ENCODE assay signal across 26 cellular contexts in genomic region chr2:163133602-163134001, GRCh38.
"Had no signal": no experiment of that assay in that cellular context is flagged by ENCODE, and none has a peak within 500 bp of the region (broad histone marks: within the 10 kb centered on the region; RNA-seq: fewer than 3 reads in every experiment).

No MANE protein-coding gene starts in this region.

- DNase-seq: activated B cell treated with CpG ODN at 0.5 μM for 24 hours; activated CD8-positive, alpha-beta T cell treated with anti-CD3 and anti-CD28 coated beads, Interleukin-2, amount 10 ng/mL, durations not matched to agents 7 days and 5 days; activated gamma-delta T cell; activated naive CD4-positive, alpha-beta T cell treated with anti-CD3 and anti-CD28 coated beads, Interleukin-2, amount 10 ng/mL, durations not matched to agents 7 days and 5 days; activated naive CD8-positive, alpha-beta T cell treated with anti-CD3 and anti-CD28 coated beads, Interleukin-2, amount 10 ng/mL, durations not matched to agents 7 days and 5 days; amygdala; body of pancreas; caudate nucleus; heart left ventricle; left lung; lower lobe of right lung; mucosa of descending colon; psoas muscle; sigmoid colon; stimulated activated CD4-positive, alpha-beta T cell treated with anti-CD3 and anti-CD28 coated beads, Interleukin-1b, Interleukin-23, amount 100 ng/mL, for 48 hours; stimulated activated CD4-positive, alpha-beta T cell treated with anti-CD3 and anti-CD28 coated beads, Interleukin-4, amount 100 ng/mL, for 4 hours; stimulated activated CD8-positive, alpha-beta memory T cell treated with anti-CD3 and anti-CD28 coated beads, Interleukin-4, amount 100 ng/mL, for 48 hours; stomach; T-helper 1 cell; tibial artery had no signal

- H3K27ac ChIP-seq: body of pancreas, heart left ventricle, left lung, lower lobe of right lung, neutrophil, parathyroid adenoma, psoas muscle, sigmoid colon, stomach, tibial artery had no signal

- H3K4me1 ChIP-seq: body of pancreas, left lung, lower lobe of right lung, parathyroid adenoma, psoas muscle, sigmoid colon, stomach, tibial artery had no signal

- H3K9me3 Mint-ChIP-seq: activated B cell treated with CpG ODN at 0.5 μM for 24 hours; activated naive CD4-positive, alpha-beta T cell treated with anti-CD3 and anti-CD28 coated beads, Interleukin-2, amount 10 ng/mL, durations not matched to agents 7 days and 5 days; activated naive CD8-positive, alpha-beta T cell treated with anti-CD3 and anti-CD28 coated beads, Interleukin-2, amount 10 ng/mL, durations not matched to agents 7 days and 5 days; T-helper 2 cell treated with Interferon-gamma antibody and Interleukin-4, amounts not matched to agents 5 μg/mL and 100 μg/mL, for 36 hours had no signal

- H3K36me3 ChIP-seq: heart left ventricle, left lung, lower lobe of right lung, neutrophil, sigmoid colon, stomach, tibial artery had no signal

- H3K27me3 ChIP-seq: body of pancreas, heart left ventricle, left lung, neutrophil, sigmoid colon, stomach, tibial artery had no signal

- H3K9ac ChIP-seq: parathyroid adenoma had no signal

- H3K9me3 ChIP-seq: body of pancreas, left lung, lower lobe of right lung, mucosa of descending colon, neutrophil, psoas muscle, tibial artery had no signal

- H3K27ac Mint-ChIP-seq: activated B cell treated with CpG ODN at 0.5 μM for 24 hours; activated CD8-positive, alpha-beta T cell treated with anti-CD3 and anti-CD28 coated beads, Interleukin-2, amount 10 ng/mL, durations not matched to agents 7 days and 5 days; activated naive CD4-positive, alpha-beta T cell treated with anti-CD3 and anti-CD28 coated beads, Interleukin-2, amount 10 ng/mL, durations not matched to agents 7 days and 5 days; activated naive CD8-positive, alpha-beta T cell treated with anti-CD3 and anti-CD28 coated beads, Interleukin-2, amount 10 ng/mL, durations not matched to agents 7 days and 5 days; nephron; stimulated activated memory B cell treated with anti-CD40 and anti-IgM and Interleukin-4, amounts not matched to agents 10 μg/mL and 1 μg/mL and 100 μg/mL, for 72 hours; T-helper 2 cell treated with Interferon-gamma antibody and Interleukin-4, amounts not matched to agents 5 μg/mL and 100 μg/mL, for 36 hours had no signal

- H3K4me2 ChIP-seq: smooth muscle cell had no signal

- H3K27me3 Mint-ChIP-seq: activated B cell treated with CpG ODN at 0.5 μM for 24 hours; activated naive CD4-positive, alpha-beta T cell treated with anti-CD3 and anti-CD28 coated beads, Interleukin-2, amount 10 ng/mL, durations not matched to agents 7 days and 5 days; activated naive CD8-positive, alpha-beta T cell treated with anti-CD3 and anti-CD28 coated beads, Interleukin-2, amount 10 ng/mL, durations not matched to agents 7 days and 5 days; stimulated activated memory B cell treated with anti-CD40 and anti-IgM and Interleukin-4, amounts not matched to agents 10 μg/mL and 1 μg/mL and 100 μg/mL, for 72 hours had no signal

- H3K36me3 Mint-ChIP-seq: activated naive CD4-positive, alpha-beta T cell treated with anti-CD3 and anti-CD28 coated beads, Interleukin-2, amount 10 ng/mL, durations not matched to agents 7 days and 5 days; activated naive CD8-positive, alpha-beta T cell treated with anti-CD3 and anti-CD28 coated beads, Interleukin-2, amount 10 ng/mL, durations not matched to agents 7 days and 5 days; stimulated activated memory B cell treated with anti-CD40 and anti-IgM and Interleukin-4, amounts not matched to agents 10 μg/mL and 1 μg/mL and 100 μg/mL, for 72 hours had no signal

- H3K4me1 Mint-ChIP-seq: activated B cell treated with CpG ODN at 0.5 μM for 24 hours; activated naive CD4-positive, alpha-beta T cell treated with anti-CD3 and anti-CD28 coated beads, Interleukin-2, amount 10 ng/mL, durations not matched to agents 7 days and 5 days; activated naive CD8-positive, alpha-beta T cell treated with anti-CD3 and anti-CD28 coated beads, Interleukin-2, amount 10 ng/mL, durations not matched to agents 7 days and 5 days; nephron; stimulated activated memory B cell treated with anti-CD40 and anti-IgM and Interleukin-4, amounts not matched to agents 10 μg/mL and 1 μg/mL and 100 μg/mL, for 72 hours had no signal

- H3K79me2 ChIP-seq: parathyroid adenoma had no signal

- ATAC-seq: activated CD8-positive, alpha-beta T cell treated with anti-CD3 and anti-CD28 coated beads, Interleukin-2, amount 10 ng/mL, durations not matched to agents 7 days and 5 days; body of pancreas; lower lobe of right lung; mucosa of descending colon; psoas muscle; stimulated activated memory B cell treated with anti-CD40 and anti-IgM and Interleukin-4, amounts not matched to agents 10 μg/mL and 1 μg/mL and 100 μg/mL, for 72 hours had no signal

- H3K4me3 Mint-ChIP-seq: activated B cell treated with CpG ODN at 0.5 μM for 24 hours; activated CD8-positive, alpha-beta T cell treated with anti-CD3 and anti-CD28 coated beads, Interleukin-2, amount 10 ng/mL, durations not matched to agents 7 days and 5 days; activated naive CD4-positive, alpha-beta T cell treated with anti-CD3 and anti-CD28 coated beads, Interleukin-2, amount 10 ng/mL, durations not matched to agents 7 days and 5 days; activated naive CD8-positive, alpha-beta T cell treated with anti-CD3 and anti-CD28 coated beads, Interleukin-2, amount 10 ng/mL, durations not matched to agents 7 days and 5 days; nephron; stimulated activated memory B cell treated with anti-CD40 and anti-IgM and Interleukin-4, amounts not matched to agents 10 μg/mL and 1 μg/mL and 100 μg/mL, for 72 hours; T-helper 2 cell treated with Interferon-gamma antibody and Interleukin-4, amounts not matched to agents 5 μg/mL and 100 μg/mL, for 36 hours had no signal

- H3K4me3 ChIP-seq: body of pancreas, heart left ventricle, left lung, lower lobe of right lung, mucosa of descending colon, psoas muscle, sigmoid colon, smooth muscle cell, stomach, tibial artery had no signal

- H2AFZ ChIP-seq: parathyroid adenoma had no signal
